11 cellular contexts compared by ENCODE assay signal in genomic region chr17:73719588-73720071, GRCh38.
DNase-seq lines count a peak whose midpoint lies in the region; ATAC-seq and TF ChIP-seq lines count a peak whose summit lies in the region.
"Had no signal": no experiment of that assay in that cellular context is flagged by ENCODE, and none has a peak within 500 bp of the region (broad histone marks: within the 10 kb centered on the region; RNA-seq: fewer than 3 reads in every experiment).

No MANE protein-coding gene starts in this region.

- TF ChIP-seq CTCF in sigmoid colon (IDR thresholded peaks at IDR 0.05) (no peak), H9 (conservative IDR thresholded peaks at IDR 0.05) (no peak)

- H3K27ac ChIP-seq in SJCRH30, result peak overlapping the region; percentile 86
- H3K27ac ChIP-seq in sigmoid colon, result peak overlapping the region in 2 of 4 donors; percentile 14 to 29
- H3K27ac ChIP-seq in H9 (ENCODE audit: insufficient read length, low read depth, low read length), result no peak overlapping the region
- H3K27ac ChIP-seq: HL-60, prostate gland had no signal

- H4K8ac ChIP-seq in H9 (replicated peaks; ENCODE audit: insufficient read length, low read depth, low read length), result no peak overlapping the region

- H3K79me2 ChIP-seq in H9 (ENCODE audit: insufficient read depth, low read length), result no peaks in the 10 kb centered on the region

- H3K4me1 Mint-ChIP-seq in H9, result peaks cover 18 to 21% of the 10 kb centered on the region in 2 experiments

- H3K9me3 Mint-ChIP-seq in H9, result no peaks in the 10 kb centered on the region
- H3K9me3 Mint-ChIP-seq: activated B cell treated with CpG ODN at 0.5 μM for 24 hours had no signal

- no peak overlapping the region for H2AK5ac ChIP-seq in H9 (ENCODE audit: insufficient read length, low read length)

- H3K27me3 ChIP-seq in SJCRH30 (no peaks in the 10 kb centered on the region), sigmoid colon (no peaks in the 10 kb centered on the region), H9 (ENCODE audit: insufficient read depth, low read length) (no peaks in the 10 kb centered on the region)

- H2BK5ac ChIP-seq in H9 (ENCODE audit: insufficient read length, low read length), result no peak overlapping the region

- H2BK15ac ChIP-seq in H9 (ENCODE audit: low read depth, low read length), result no peak overlapping the region

- H3K27ac Mint-ChIP-seq in H9, result no peak overlapping the region
- H3K27ac Mint-ChIP-seq: activated B cell treated with CpG ODN at 0.5 μM for 24 hours had no signal

- no peak overlapping the region for H2BK120ac ChIP-seq in H9 (ENCODE audit: low read depth, low read length, poor library complexity, severe bottlenecking)

- H2BK20ac ChIP-seq in H9 (ENCODE audit: low read depth, low read length, poor library complexity, severe bottlenecking), result no peak overlapping the region

- H3K56ac ChIP-seq in H9 (ENCODE audit: insufficient read length, low read depth, low read length), result no peak overlapping the region

- no peak overlapping the region for H3K4ac ChIP-seq in H9 (ENCODE audit: low read depth, low read length)

- no peak overlapping the region for H3K4me3 ChIP-seq in SJCRH30
- no peak overlapping the region for H3K4me3 ChIP-seq in sigmoid colon
- H3K4me3 ChIP-seq: prostate gland had no signal

- intact Hi-C loops in left ventricle myocardium superior (cut with micrococcal nuclease) (loop anchor here (10.0 kb wide), 1 partner anchor 295 kb away; no protein-coding TSS in a partner anchor), sigmoid colon (cut with DNase I) (no loop called here)

- H3K23ac ChIP-seq in H9 (ENCODE audit: insufficient read length, low read depth, low read length), result no peak overlapping the region

- no peaks in the 10 kb centered on the region for H3K79me1 ChIP-seq in H9 (ENCODE audit: insufficient read depth, low read depth, low read length, poor library complexity, severe bottlenecking)

- H3K14ac ChIP-seq in H9 (ENCODE audit: insufficient read depth, low read length), result no peak overlapping the region

- H3K4me1 ChIP-seq in SJCRH30, result peaks cover 22% of the 10 kb centered on the region
- H3K4me1 ChIP-seq in sigmoid colon, result peaks cover 0 to 19% (median 16%) of the 10 kb centered on the region in 4 donors
- no peaks in the 10 kb centered on the region; the same call in 1 of the 2 replicates for H3K4me1 ChIP-seq in H9 (ENCODE audit: insufficient read depth, low read length)
- H3K4me1 ChIP-seq: prostate gland had no signal

- no peak overlapping the region for H3T11ph ChIP-seq in H9 (ENCODE audit: low read length)

- no peak overlapping the region for H3K4me3 Mint-ChIP-seq in H9
- H3K4me3 Mint-ChIP-seq: activated B cell treated with CpG ODN at 0.5 μM for 24 hours had no signal

- H3K27me3 Mint-ChIP-seq in H9 (ENCODE audit: low read depth), result peaks cover 19% of the 10 kb centered on the region

- no peak overlapping the region for H3K9ac ChIP-seq in H9 (ENCODE audit: extremely low read depth, insufficient read length, low read length)

- ATAC-seq in left ventricle myocardium superior, result peak; percentile 92
- no peak for ATAC-seq in HG02759 (IDR thresholded peaks at IDR 0.05; ENCODE audit: unreplicated experiment)

- H2AFZ ChIP-seq in H9 (ENCODE audit: low read length), result no peak overlapping the region

- TF ChIP-seq POLR2A in sigmoid colon (IDR thresholded peaks at IDR 0.05), result no peak

- no peaks in the 10 kb centered on the region for H3K23me2 ChIP-seq in H9 (ENCODE audit: insufficient read length, low read depth, low read length, poor library complexity, severe bottlenecking)

- H4K5ac ChIP-seq in H9 (ENCODE audit: insufficient read length, low read depth, low read length), result no peak overlapping the region

- H3K18ac ChIP-seq in H9 (ENCODE audit: insufficient read length, low read depth, low read length), result no peak overlapping the region

- no peak for TF ChIP-seq EP300 in sigmoid colon (IDR thresholded peaks at IDR 0.05)

- no peak overlapping the region for H3K4me2 ChIP-seq in H9 (ENCODE audit: insufficient read depth, insufficient read length, low read length)

- 18 to 51% methylated on average over 16 of the region's 16 CpGs for WGBS in sigmoid colon, 2 donors
- WGBS in H9 (ENCODE audit: extremely low coverage, insufficient read length, low lambda C conversion rate), result no CpG with 5 or more reads among the region's 16 CpGs

- H4K20me1 ChIP-seq in H9 (ENCODE audit: control insufficient read depth, insufficient read depth, insufficient read length), result no peaks in the 10 kb centered on the region

- H4K91ac ChIP-seq in H9 (ENCODE audit: insufficient read length, low read depth, low read length), result no peak overlapping the region

- no peak overlapping the region for H2BK12ac ChIP-seq in H9 (ENCODE audit: insufficient read length, low read depth, low read length)

- DNase-seq in NCI-H1417 treated with DMSO at 0.1 percent for 48 hours (lab: John Stamatoyannopoulos, UW), result peak; percentile 16
- DNase-seq in SJCRH30, result peak; percentile 98 to 99
- DNase-seq in left ventricle myocardium superior, result peak; percentile 63
- peak; percentile 80 for DNase-seq in sigmoid colon
- DNase-seq in AG08395 (ENCODE audit: low spot score), result no peak
- DNase-seq in activated CD4-positive, CD25-positive, alpha-beta regulatory T cell treated with anti-CD3 and anti-CD28 coated beads, Interleukin-2, amount 50 U/mL, for 72 hours, result no peak
- no peak for DNase-seq in H9
- DNase-seq: activated B cell treated with CpG ODN at 0.5 μM for 24 hours had no signal

- H3K36me3 ChIP-seq in SJCRH30, result no peaks in the 10 kb centered on the region
- no peaks in the 10 kb centered on the region for H3K36me3 ChIP-seq in sigmoid colon
- H3K36me3 ChIP-seq: prostate gland had no signal

- H3K9me3 ChIP-seq in SJCRH30 (replicated peaks), result no peaks in the 10 kb centered on the region
- no peaks in the 10 kb centered on the region for H3K9me3 ChIP-seq in sigmoid colon
- no peaks in the 10 kb centered on the region for H3K9me3 ChIP-seq in H9 (ENCODE audit: control insufficient read depth, low read depth, low read length)
- H3K9me3 ChIP-seq: prostate gland had no signal

- H3K36me3 Mint-ChIP-seq in H9 (ENCODE audit: insufficient read depth in 1 of 3, low read depth in 3 of 3), result no peaks in the 10 kb centered on the region

Comparison
In these comparisons a context has a peak if more than half of its experiments do, and no peak if none do; other contexts are left out.
1. DNase-seq: peak in NCI-H1417 treated with DMSO at 0.1 percent for 48 hours (single experiment), SJCRH30 (2 of 2), left ventricle myocardium superior (single experiment) and sigmoid colon (single experiment); none in AG08395 (single experiment), activated CD4-positive, CD25-positive, alpha-beta regulatory T cell treated with anti-CD3 and anti-CD28 coated beads, Interleukin-2, amount 50 U/mL, for 72 hours (single experiment) and H9 (single experiment).